Comparison of ENCODE assay signal across 8 cellular contexts in genomic region chr12:47397664-47398281, GRCh38.
DNase-seq lines count a peak whose midpoint lies in the region; ATAC-seq and TF ChIP-seq lines count a peak whose summit lies in the region.

No MANE protein-coding gene starts in this region.

- H3K36me3 ChIP-seq in CD8-positive, alpha-beta T cell (ENCODE audit: insufficient read depth, low read length), result no peaks in the 10 kb centered on the region
- no peaks in the 10 kb centered on the region for H3K36me3 ChIP-seq in MM.1S (replicated peaks; ENCODE audit: insufficient read depth, low read length)

- POLR2A ChIA-PET in CD8-positive, alpha-beta T cell (lab: Charles Lee), result interaction anchor here (0.6 to 4.8 kb wide), 15 partner anchors 9 to 365 kb away, joined by 3 to 47 read pairs (median 4); partner anchors contain the start of genes AMIGO2 and PCED1B

- no peaks in the 10 kb centered on the region for H4K20me1 ChIP-seq in MM.1S (ENCODE audit: insufficient read depth, low read length)

- H3K27ac ChIP-seq in CD8-positive, alpha-beta T cell (ENCODE audit: low read depth, low read length), result no peak overlapping the region
- H3K27ac ChIP-seq in MM.1S (ENCODE audit: low read length), result peak overlapping the region; percentile 8; the same call in 1 of the 2 replicates

- peaks cover 58% of the 10 kb centered on the region for H3K4me1 Mint-ChIP-seq in CD8-positive, alpha-beta T cell (ENCODE audit: low read depth)
- H3K4me1 Mint-ChIP-seq in activated CD4-positive, alpha-beta T cell treated with anti-CD3 and anti-CD28 coated beads, Interleukin-2, amount 10 ng/mL, durations not matched to agents 24 days and 14 days, result peaks cover 79% of the 10 kb centered on the region

- ATAC-seq in CD8-positive, alpha-beta T cell, result peak; percentile 82
- ATAC-seq in GM19395 (IDR thresholded peaks at IDR 0.05; ENCODE audit: unreplicated experiment) (peak; percentile 52), esophagus mucosa (peak; percentile 92)

- peaks cover 17% of the 10 kb centered on the region for H3K36me3 Mint-ChIP-seq in CD8-positive, alpha-beta T cell
- peaks cover 42% of the 10 kb centered on the region for H3K36me3 Mint-ChIP-seq in activated CD4-positive, alpha-beta T cell treated with anti-CD3 and anti-CD28 coated beads, Interleukin-2, amount 10 ng/mL, durations not matched to agents 24 days and 14 days (ENCODE audit: low read depth)

- peak overlapping the region; percentile 84 for H3K27ac Mint-ChIP-seq in CD8-positive, alpha-beta T cell
- H3K27ac Mint-ChIP-seq in activated CD4-positive, alpha-beta T cell treated with anti-CD3 and anti-CD28 coated beads, Interleukin-2, amount 10 ng/mL, durations not matched to agents 24 days and 14 days, result peak overlapping the region; percentile 99

- 0 out of 2 replicates have a peak overlapping the region, but pooled peaks have one; percentile 4 for H3K9ac ChIP-seq in MM.1S (ENCODE audit: low read length)

- no peaks in the 10 kb centered on the region for H3K9me2 ChIP-seq in MM.1S (replicated peaks; ENCODE audit: insufficient read depth, low read length)

- H3K4me3 Mint-ChIP-seq in CD8-positive, alpha-beta T cell, result no peak overlapping the region
- peak overlapping the region; percentile 59 for H3K4me3 Mint-ChIP-seq in activated CD4-positive, alpha-beta T cell treated with anti-CD3 and anti-CD28 coated beads, Interleukin-2, amount 10 ng/mL, durations not matched to agents 24 days and 14 days

- no peaks in the 10 kb centered on the region for H3K27me3 Mint-ChIP-seq in CD8-positive, alpha-beta T cell (ENCODE audit: low read depth)
- no peaks in the 10 kb centered on the region for H3K27me3 Mint-ChIP-seq in activated CD4-positive, alpha-beta T cell treated with anti-CD3 and anti-CD28 coated beads, Interleukin-2, amount 10 ng/mL, durations not matched to agents 24 days and 14 days

- peak; percentile 74 for TF ChIP-seq CTCF in CD8-positive, alpha-beta T cell (IDR thresholded peaks at IDR 0.05)
- TF ChIP-seq CTCF in MM.1S (IDR thresholded peaks at IDR 0.05; ENCODE audit: low read length), result peak; percentile 81
- peak; percentile 41 for TF ChIP-seq CTCF in retinal pigment epithelial cell (conservative IDR thresholded peaks at IDR 0.05; ENCODE audit: low read depth, low read length)

- no peaks in the 10 kb centered on the region for H3K27me3 ChIP-seq in CD8-positive, alpha-beta T cell (ENCODE audit: insufficient read depth, low read length)
- H3K27me3 ChIP-seq in MM.1S (replicated peaks; ENCODE audit: insufficient read depth, low read length), result no peaks in the 10 kb centered on the region

- H3F3A ChIP-seq in MM.1S (ENCODE audit: insufficient read depth, low read length), result peaks cover 5% of the 10 kb centered on the region; the same call in 1 of the 2 replicates

- H3K9me3 ChIP-seq in CD8-positive, alpha-beta T cell (ENCODE audit: low read length), result no peaks in the 10 kb centered on the region
- no peaks in the 10 kb centered on the region for H3K9me3 ChIP-seq in MM.1S (replicated peaks; ENCODE audit: insufficient read depth, low read length)

- peak in 3 of 7 experiments; percentile 35 to 50 (median 46) for DNase-seq in CD8-positive, alpha-beta T cell
- DNase-seq in MM.1S, result peak; percentile 73
- peak; percentile 84 for DNase-seq in activated CD4-positive, alpha-beta T cell treated with anti-CD3 and anti-CD28 coated beads, Interleukin-2, amount 10 ng/mL, durations not matched to agents 24 days and 14 days
- DNase-seq in retinal pigment epithelial cell (ENCODE audit: low read depth), result no peak
- DNase-seq in NCI-H1436 (lab: John Stamatoyannopoulos, UW), result no peak
- no peak for DNase-seq in NOMO-1 treated with DMSO at 0.1 percent for 48 hours (lab: John Stamatoyannopoulos, UW; ENCODE audit: unreplicated experiment)

- intact Hi-C loops in CD8-positive, alpha-beta T cell (cut with DNase I, micrococcal nuclease), result loop anchor here (1.0 to 10.0 kb wide), 11 partner anchors 37 to 1413 kb away; partner anchors contain the start of genes AMIGO2 (in 1 of the 2), PCED1B (in 1 of the 2) and SLC38A2 (in 1 of the 2)
- intact Hi-C loops in activated CD4-positive, alpha-beta T cell treated with anti-CD3 and anti-CD28 coated beads, Interleukin-2, amount 10 ng/mL, durations not matched to agents 24 days and 14 days (cut with micrococcal nuclease), result loop anchor here (1.0 to 10.0 kb wide), 11 partner anchors 9 to 417 kb away; partner anchors contain the start of genes AMIGO2, HDAC7 and PCED1B

- peaks cover 20% of the 10 kb centered on the region for H3K9me3 Mint-ChIP-seq in CD8-positive, alpha-beta T cell
- H3K9me3 Mint-ChIP-seq in activated CD4-positive, alpha-beta T cell treated with anti-CD3 and anti-CD28 coated beads, Interleukin-2, amount 10 ng/mL, durations not matched to agents 24 days and 14 days, result no peaks in the 10 kb centered on the region

- peaks cover 43% of the 10 kb centered on the region for H3K4me1 ChIP-seq in CD8-positive, alpha-beta T cell (ENCODE audit: insufficient read depth, low read length)
- H3K4me1 ChIP-seq in MM.1S (ENCODE audit: low read length), result peaks cover 13% of the 10 kb centered on the region

- CTCF ChIA-PET in CD8-positive, alpha-beta T cell (lab: Charles Lee), result interaction anchor here (0.6 to 3.4 kb wide), 66 partner anchors 9 to 723 kb away, joined by 3 to 58 read pairs (median 5); partner anchors contain the start of genes AMIGO2 and PCED1B

- no peak overlapping the region for H3K4me3 ChIP-seq in CD8-positive, alpha-beta T cell (ENCODE audit: low read depth, low read length)
- H3K4me3 ChIP-seq in MM.1S (ENCODE audit: low read length) (peak overlapping the region; percentile 15; the same call in 1 of the 2 replicates), retinal pigment epithelial cell (ENCODE audit: low read length) (no peak overlapping the region)

- peak overlapping the region; percentile 48; the same call in 1 of the 2 replicates for H3K4me2 ChIP-seq in MM.1S (ENCODE audit: low read depth, low read length)

- peak overlapping the region; percentile 86 for H2AFZ ChIP-seq in MM.1S (ENCODE audit: low read length)

- H3K79me2 ChIP-seq in MM.1S (ENCODE audit: low read length), result no peaks in the 10 kb centered on the region

Comparison
In these comparisons a context has a peak if more than half of its experiments do, and no peak if none do; other contexts are left out.
1. DNase-seq: peak in MM.1S (single experiment) and activated CD4-positive, alpha-beta T cell treated with anti-CD3 and anti-CD28 coated beads, Interleukin-2, amount 10 ng/mL, durations not matched to agents 24 days and 14 days (single experiment); none in retinal pigment epithelial cell (single experiment), NCI-H1436 (single experiment) and NOMO-1 treated with DMSO at 0.1 percent for 48 hours (single experiment).
2. Peak in every context shown above with its lines, with median percentiles within 50 percentile points of each other: ATAC-seq and CTCF ChIP-seq.